In genomic region chr11:86978247-86978646, GRCh38 we compare ENCODE assay signal across 17 cellular contexts. TPM values are rescaled to one million over a fixed set of nuclear protein-coding genes. Genes with fewer than 3 reads are reported as not detected.
DNase-seq lines count a peak whose midpoint lies in the region; ATAC-seq and TF ChIP-seq lines count a peak whose summit lies in the region.
"Had no signal": no experiment of that assay in that cellular context is flagged by ENCODE, and none has a peak within 500 bp of the region (broad histone marks: within the 10 kb centered on the region; RNA-seq: fewer than 3 reads in every experiment).

No MANE protein-coding gene starts in this region.

- no CpG with 5 or more reads among the region's 7 CpGs for WGBS in H9 (ENCODE audit: extremely low coverage, insufficient read length, low lambda C conversion rate)
- 81 to 90% methylated on average over 7 of the region's 7 CpGs for WGBS in heart right ventricle, 2 donors

- H2BK120ac ChIP-seq in H9 (ENCODE audit: low read depth, low read length, poor library complexity, severe bottlenecking): no peak overlapping the region

- H3K27ac Mint-ChIP-seq in H9: no peak overlapping the region
- H3K27ac Mint-ChIP-seq: activated CD4-positive, alpha-beta memory T cell treated with anti-CD3 and anti-CD28 coated beads for 36 hours; memory B cell; naive thymus-derived CD8-positive, alpha-beta T cell; T-helper 2 cell treated with Interferon-gamma antibody and Interleukin-4, amounts not matched to agents 5 μg/mL and 100 μg/mL, for 36 hours had no signal

- ATAC-seq in heart right ventricle (peak in 2 of 8 donors; percentile 62 to 82), sciatic nerve (peak; percentile 84)

- no peaks in the 10 kb centered on the region for H3K23me2 ChIP-seq in H9 (ENCODE audit: insufficient read length, low read depth, low read length, poor library complexity, severe bottlenecking)

- no peak overlapping the region for H4K8ac ChIP-seq in H9 (replicated peaks; ENCODE audit: insufficient read length, low read depth, low read length)

- H3K4me3 ChIP-seq in SK-N-MC (peak overlapping the region; percentile 32), heart right ventricle (no peak overlapping the region)
- H3K4me3 ChIP-seq: ascending aorta had no signal

- no peak overlapping the region for H3K23ac ChIP-seq in H9 (ENCODE audit: insufficient read length, low read depth, low read length)

- H3K4me3 Mint-ChIP-seq in H9: no peak overlapping the region
- H3K4me3 Mint-ChIP-seq: activated CD4-positive, alpha-beta memory T cell treated with anti-CD3 and anti-CD28 coated beads for 36 hours; memory B cell; naive thymus-derived CD8-positive, alpha-beta T cell; T-helper 2 cell treated with Interferon-gamma antibody and Interleukin-4, amounts not matched to agents 5 μg/mL and 100 μg/mL, for 36 hours had no signal

- H3K18ac ChIP-seq in H9 (ENCODE audit: insufficient read length, low read depth, low read length): no peak overlapping the region

- H3K27me3 Mint-ChIP-seq in H9 (ENCODE audit: low read depth): no peaks in the 10 kb centered on the region

- H3K79me2 ChIP-seq in H9 (ENCODE audit: insufficient read depth, low read length): no peaks in the 10 kb centered on the region

- TF ChIP-seq CTCF in H9 (conservative IDR thresholded peaks at IDR 0.05) (no peak), heart right ventricle (IDR thresholded peaks at IDR 0.05) (no peak)

- no peak overlapping the region for H3K4me2 ChIP-seq in H9 (ENCODE audit: insufficient read depth, insufficient read length, low read length)

- no peak overlapping the region for H2AFZ ChIP-seq in H9 (ENCODE audit: low read length)

- no peak overlapping the region for H2BK15ac ChIP-seq in H9 (ENCODE audit: low read depth, low read length)

- no peaks in the 10 kb centered on the region for H4K20me1 ChIP-seq in H9 (ENCODE audit: control insufficient read depth, insufficient read depth, insufficient read length)

- H3K9me3 Mint-ChIP-seq in H9: no peaks in the 10 kb centered on the region

- no peak overlapping the region for H3K56ac ChIP-seq in H9 (ENCODE audit: insufficient read length, low read depth, low read length)

- no peaks in the 10 kb centered on the region for H3K79me1 ChIP-seq in H9 (ENCODE audit: insufficient read depth, low read depth, low read length, poor library complexity, severe bottlenecking)

- intact Hi-C loops in heart right ventricle (cut with DNase I): no loop called here
- intact Hi-C loops in sciatic nerve (cut with DNase I): no loop called here

- H3K27me3 ChIP-seq in H9 (ENCODE audit: insufficient read depth, low read length) (no peaks in the 10 kb centered on the region), heart right ventricle (no peaks in the 10 kb centered on the region)
- H3K27me3 ChIP-seq: ascending aorta had no signal

- DNase-seq in H9: no peak
- DNase-seq in SK-N-MC (ENCODE audit: low read depth, low spot score): no peak
- DNase-seq in heart right ventricle: no peak
- DNase-seq in sciatic nerve (ENCODE audit: low spot score): no peak
- no peak for DNase-seq in NCI-H748 (lab: John Stamatoyannopoulos, UW; ENCODE audit: unreplicated experiment)
- DNase-seq in HuH-7 (ENCODE audit: low spot score): no peak
- no peak for DNase-seq in RPMI8226
- no peak for DNase-seq in NCI-H82 (lab: John Stamatoyannopoulos, UW)
- DNase-seq: activated CD4-positive, alpha-beta memory T cell treated with anti-CD3 and anti-CD28 coated beads for 36 hours; activated naive CD4-positive, alpha-beta T cell treated with Interleukin-2 at 50 U/mL for 16 hours; activated T-cell treated with anti-CD3 and anti-CD28 coated beads, Interleukin-2, amount 50 U/mL, for 1 hour; hypothalamus; kidney had no signal

- no peak overlapping the region for H2BK5ac ChIP-seq in H9 (ENCODE audit: insufficient read length, low read length)

- H2BK12ac ChIP-seq in H9 (ENCODE audit: insufficient read length, low read depth, low read length): no peak overlapping the region

- H3T11ph ChIP-seq in H9 (ENCODE audit: low read length): no peak overlapping the region

- H4K5ac ChIP-seq in H9 (ENCODE audit: insufficient read length, low read depth, low read length): no peak overlapping the region

- no peak overlapping the region for H4K91ac ChIP-seq in H9 (ENCODE audit: insufficient read length, low read depth, low read length)

- H3K9ac ChIP-seq in H9 (ENCODE audit: extremely low read depth, insufficient read length, low read length): no peak overlapping the region
- H3K9ac ChIP-seq in SK-N-MC (ENCODE audit: insufficient read length): no peak overlapping the region

- H3K36me3 Mint-ChIP-seq in H9 (ENCODE audit: insufficient read depth in 1 of 3, low read depth in 3 of 3): no peaks in the 10 kb centered on the region
- H3K36me3 Mint-ChIP-seq: activated CD4-positive, alpha-beta memory T cell treated with anti-CD3 and anti-CD28 coated beads for 36 hours; memory B cell had no signal

- no peaks in the 10 kb centered on the region for H3K36me3 ChIP-seq in SK-N-MC (ENCODE audit: insufficient read depth, low read length)
- no peaks in the 10 kb centered on the region for H3K36me3 ChIP-seq in heart right ventricle
- H3K36me3 ChIP-seq: ascending aorta had no signal

- H3K4me1 ChIP-seq in H9 (ENCODE audit: insufficient read depth, low read length): no peaks in the 10 kb centered on the region
- H3K4me1 ChIP-seq in heart right ventricle: peaks cover 4 to 68% (median 29%) of the 10 kb centered on the region in 9 donors

- H2BK20ac ChIP-seq in H9 (ENCODE audit: low read depth, low read length, poor library complexity, severe bottlenecking): no peak overlapping the region

- peak overlapping the region; percentile 41 for H2AK5ac ChIP-seq in H9 (ENCODE audit: insufficient read length, low read length)

- H3K4ac ChIP-seq in H9 (ENCODE audit: low read depth, low read length): no peak overlapping the region

- H3K27ac ChIP-seq in H9 (ENCODE audit: insufficient read length, low read depth, low read length) (no peak overlapping the region), SK-N-MC (peak overlapping the region; percentile 13; the same call in 1 of the 2 replicates), heart right ventricle (peak overlapping the region in 7 of 10 donors; percentile 2 to 74 (median 28))

- H3K9me3 ChIP-seq in H9 (ENCODE audit: control insufficient read depth, low read depth, low read length) (no peaks in the 10 kb centered on the region), SK-N-MC (ENCODE audit: low read depth, low read length) (no peaks in the 10 kb centered on the region), heart right ventricle (peaks cover 0 to 13% (median 2%) of the 10 kb centered on the region in 11 donors)

- no peak overlapping the region for H3K14ac ChIP-seq in H9 (ENCODE audit: insufficient read depth, low read length)

- no peaks in the 10 kb centered on the region for H3K4me1 Mint-ChIP-seq in H9
- H3K4me1 Mint-ChIP-seq: naive thymus-derived CD8-positive, alpha-beta T cell had no signal

RNA-seq across cellular contexts. Expression of gene FZD4, which starts 23.1 kb away (rescaled TPM):
- 3.9 and 4.5 TPM in 2 replicates for total RNA-seq in H9 (2021)
- total RNA-seq in heart right ventricle: 10 to 100 TPM; 17.8 to 34.6 (median 23.7) TPM
- 10 to 100 TPM; 13.5 to 17.9 TPM for polyA plus RNA-seq in heart right ventricle
- 40.7 TPM for total RNA-seq in sciatic nerve
- total RNA-seq: naive thymus-derived CD8-positive, alpha-beta T cell had no signal
- polyA plus RNA-seq: naive thymus-derived CD8-positive, alpha-beta T cell had no signal

RNA-seq across cellular contexts. Expression of gene TMEM135, which starts 59.5 kb away (rescaled TPM):
- 20.9 and 25.2 TPM in 2 replicates for total RNA-seq in H9 (2021)
- total RNA-seq in heart right ventricle: 10 to 100 TPM; 12.0 to 28.6 (median 17.5) TPM
- polyA plus RNA-seq in heart right ventricle: 1 to 10 TPM; 3.4 to 7.8 TPM
- 35.7 TPM for total RNA-seq in sciatic nerve
